ENCODE assay signal across 1 cellular context in the genomic region with DNA sequence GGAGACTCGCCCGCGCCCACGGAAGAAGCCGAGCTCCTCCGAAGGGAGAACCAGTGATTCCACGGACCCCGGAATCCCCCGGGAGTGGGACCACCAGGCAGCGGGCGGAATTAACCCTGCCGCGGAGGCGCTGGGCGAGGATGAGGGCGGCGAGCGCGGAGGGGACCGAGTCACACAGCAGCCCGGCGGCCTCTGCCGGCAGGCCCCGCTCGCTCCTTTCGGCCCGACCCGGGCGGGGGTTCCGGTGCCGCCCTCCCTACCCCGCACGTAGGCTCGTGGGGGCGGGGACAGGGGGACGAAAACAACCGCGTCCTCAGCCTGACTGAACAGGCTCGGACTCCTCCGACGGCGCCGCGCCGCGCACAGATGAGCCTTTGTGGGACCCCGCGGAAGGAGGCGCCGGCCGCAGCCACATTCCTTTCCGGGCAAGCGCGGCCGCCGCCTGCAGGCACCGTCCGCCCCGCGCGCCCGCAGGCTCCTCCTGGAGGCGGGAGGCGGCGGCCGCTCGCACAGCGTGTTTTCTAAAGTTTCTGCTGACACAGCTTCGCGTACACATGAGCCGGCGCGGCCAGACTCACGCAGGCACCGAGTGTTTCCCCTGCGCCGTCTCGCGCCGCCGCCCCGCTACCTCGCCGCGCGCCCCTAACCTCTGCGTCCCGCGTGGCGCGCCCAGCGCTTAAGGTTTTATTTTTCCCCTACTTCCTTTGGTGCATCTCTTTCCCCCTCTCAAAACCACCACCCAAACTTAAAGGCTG.
A peak's percentile ranks its signal among the peaks of the same experiment; 100 is the strongest.
TF ChIP-seq lines count a peak whose summit lies in the region.

No MANE protein-coding gene starts in this region.

TF ChIP-seq in K562, 482 proteins besides CTCF, POLR2A, EP300 and RAD21 (continued from another document and continues in another):
- TF ChIP-seq, protein P1, sequence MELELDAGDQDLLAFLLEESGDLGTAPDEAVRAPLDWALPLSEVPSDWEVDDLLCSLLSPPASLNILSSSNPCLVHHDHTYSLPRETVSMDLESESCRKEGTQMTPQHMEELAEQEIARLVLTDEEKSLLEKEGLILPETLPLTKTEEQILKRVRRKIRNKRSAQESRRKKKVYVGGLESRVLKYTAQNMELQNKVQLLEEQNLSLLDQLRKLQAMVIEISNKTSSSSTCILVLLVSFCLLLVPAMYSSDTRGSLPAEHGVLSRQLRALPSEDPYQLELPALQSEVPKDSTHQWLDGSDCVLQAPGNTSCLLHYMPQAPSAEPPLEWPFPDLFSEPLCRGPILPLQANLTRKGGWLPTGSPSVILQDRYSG (tag; conservative IDR thresholded peaks at IDR 0.05; ENCODE audit: low read depth) = no peak
- TF ChIP-seq KLF6 (CRISPR knock-in tag; IDR thresholded peaks at IDR 0.05; ENCODE audit: borderline replicate concordance) (no peak), ZNF212 (CRISPR knock-in tag; IDR thresholded peaks at IDR 0.05) (peak; percentile 56; the same call in 1 of the 2 replicates), ETS2 (tag; IDR thresholded peaks at IDR 0.05; ENCODE audit: borderline replicate concordance, poor library complexity, severe bottlenecking) (no peak), WHSC1 (IDR thresholded peaks at IDR 0.05; ENCODE audit: low read length) (no peak), GTF2E2 (tag; IDR thresholded peaks at IDR 0.05) (peak; percentile 77), GTF2F1 (IDR thresholded peaks at IDR 0.05; ENCODE audit: low read depth, low read length) (0 out of 2 replicates have a peak, but pooled peaks have one; percentile 23), TRIM24 (IDR thresholded peaks at IDR 0.05) (peak in 1 of 2 experiments; percentile 49; a peak in 1 of 4 replicates), KLF1 (tag; IDR thresholded peaks at IDR 0.05) (peak; percentile 58; the same call in 1 of the 2 replicates), SMAD2 (IDR thresholded peaks at IDR 0.05; ENCODE audit: low read depth, low read length) (no peak), ZNF175 (CRISPR knock-in tag; IDR thresholded peaks at IDR 0.05; ENCODE audit: low read depth) (no peak), TSHZ1 (CRISPR knock-in tag; IDR thresholded peaks at IDR 0.05) (no peak), HNRNPLL (IDR thresholded peaks at IDR 0.05; ENCODE audit: low read depth, low read length, poor library complexity, severe bottlenecking) (peak; percentile 38), PREB (CRISPR knock-in tag; IDR thresholded peaks at IDR 0.05) (no peak), TRIM25 (IDR thresholded peaks at IDR 0.05; ENCODE audit: borderline replicate concordance) (no peak), SMC3 (conservative IDR thresholded peaks at IDR 0.05; ENCODE audit: insufficient read depth, low read depth, low read length) (no peak), FOXJ3 (CRISPR knock-in tag; IDR thresholded peaks at IDR 0.05) (no peak), ZNF277 (CRISPR knock-in tag; IDR thresholded peaks at IDR 0.05; ENCODE audit: borderline replicate concordance) (no peak), POLR2B (IDR thresholded peaks at IDR 0.05; ENCODE audit: low read depth, partially characterized antibody) (peak; percentile 94), BCOR (IDR thresholded peaks at IDR 0.05) (peak; percentile 60; the same call in 1 of the 2 replicates), DMBX1 (CRISPR knock-in tag; IDR thresholded peaks at IDR 0.05; ENCODE audit: borderline replicate concordance) (no peak), RREB1 (CRISPR knock-in tag; IDR thresholded peaks at IDR 0.05) (peak; percentile 44; the same call in 1 of the 2 replicates), CBX1 (IDR thresholded peaks at IDR 0.05; ENCODE audit: low read depth) (peak; percentile 96), SMARCA5 (IDR thresholded peaks at IDR 0.05) (0 out of 2 replicates have a peak, but pooled peaks have one; percentile 60), MIER1 (IDR thresholded peaks at IDR 0.05; ENCODE audit: low read depth) (no peak), GTF2A2 (tag; IDR thresholded peaks at IDR 0.05) (no peak)
- TF ChIP-seq, protein P2, sequence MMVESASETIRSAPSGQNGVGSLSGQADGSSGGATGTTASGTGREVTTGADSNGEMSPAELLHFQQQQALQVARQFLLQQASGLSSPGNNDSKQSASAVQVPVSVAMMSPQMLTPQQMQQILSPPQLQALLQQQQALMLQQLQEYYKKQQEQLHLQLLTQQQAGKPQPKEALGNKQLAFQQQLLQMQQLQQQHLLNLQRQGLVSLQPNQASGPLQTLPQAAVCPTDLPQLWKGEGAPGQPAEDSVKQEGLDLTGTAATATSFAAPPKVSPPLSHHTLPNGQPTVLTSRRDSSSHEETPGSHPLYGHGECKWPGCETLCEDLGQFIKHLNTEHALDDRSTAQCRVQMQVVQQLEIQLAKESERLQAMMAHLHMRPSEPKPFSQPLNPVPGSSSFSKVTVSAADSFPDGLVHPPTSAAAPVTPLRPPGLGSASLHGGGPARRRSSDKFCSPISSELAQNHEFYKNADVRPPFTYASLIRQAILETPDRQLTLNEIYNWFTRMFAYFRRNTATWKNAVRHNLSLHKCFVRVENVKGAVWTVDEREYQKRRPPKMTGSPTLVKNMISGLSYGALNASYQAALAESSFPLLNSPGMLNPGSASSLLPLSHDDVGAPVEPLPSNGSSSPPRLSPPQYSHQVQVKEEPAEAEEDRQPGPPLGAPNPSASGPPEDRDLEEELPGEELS (CRISPR knock-in tag; IDR thresholded peaks at IDR 0.05; ENCODE audit: borderline replicate concordance) = no peak
- TF ChIP-seq, protein P3, sequence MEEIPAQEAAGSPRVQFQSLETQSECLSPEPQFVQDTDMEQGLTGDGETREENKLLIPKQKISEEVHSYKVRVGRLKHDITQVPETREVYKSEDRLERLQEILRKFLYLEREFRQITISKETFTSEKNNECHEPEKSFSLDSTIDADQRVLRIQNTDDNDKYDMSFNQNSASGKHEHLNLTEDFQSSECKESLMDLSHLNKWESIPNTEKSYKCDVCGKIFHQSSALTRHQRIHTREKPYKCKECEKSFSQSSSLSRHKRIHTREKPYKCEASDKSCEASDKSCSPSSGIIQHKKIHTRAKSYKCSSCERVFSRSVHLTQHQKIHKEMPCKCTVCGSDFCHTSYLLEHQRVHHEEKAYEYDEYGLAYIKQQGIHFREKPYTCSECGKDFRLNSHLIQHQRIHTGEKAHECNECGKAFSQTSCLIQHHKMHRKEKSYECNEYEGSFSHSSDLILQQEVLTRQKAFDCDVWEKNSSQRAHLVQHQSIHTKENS (CRISPR knock-in tag; IDR thresholded peaks at IDR 0.05) = no peak
- TF ChIP-seq, protein P4, sequence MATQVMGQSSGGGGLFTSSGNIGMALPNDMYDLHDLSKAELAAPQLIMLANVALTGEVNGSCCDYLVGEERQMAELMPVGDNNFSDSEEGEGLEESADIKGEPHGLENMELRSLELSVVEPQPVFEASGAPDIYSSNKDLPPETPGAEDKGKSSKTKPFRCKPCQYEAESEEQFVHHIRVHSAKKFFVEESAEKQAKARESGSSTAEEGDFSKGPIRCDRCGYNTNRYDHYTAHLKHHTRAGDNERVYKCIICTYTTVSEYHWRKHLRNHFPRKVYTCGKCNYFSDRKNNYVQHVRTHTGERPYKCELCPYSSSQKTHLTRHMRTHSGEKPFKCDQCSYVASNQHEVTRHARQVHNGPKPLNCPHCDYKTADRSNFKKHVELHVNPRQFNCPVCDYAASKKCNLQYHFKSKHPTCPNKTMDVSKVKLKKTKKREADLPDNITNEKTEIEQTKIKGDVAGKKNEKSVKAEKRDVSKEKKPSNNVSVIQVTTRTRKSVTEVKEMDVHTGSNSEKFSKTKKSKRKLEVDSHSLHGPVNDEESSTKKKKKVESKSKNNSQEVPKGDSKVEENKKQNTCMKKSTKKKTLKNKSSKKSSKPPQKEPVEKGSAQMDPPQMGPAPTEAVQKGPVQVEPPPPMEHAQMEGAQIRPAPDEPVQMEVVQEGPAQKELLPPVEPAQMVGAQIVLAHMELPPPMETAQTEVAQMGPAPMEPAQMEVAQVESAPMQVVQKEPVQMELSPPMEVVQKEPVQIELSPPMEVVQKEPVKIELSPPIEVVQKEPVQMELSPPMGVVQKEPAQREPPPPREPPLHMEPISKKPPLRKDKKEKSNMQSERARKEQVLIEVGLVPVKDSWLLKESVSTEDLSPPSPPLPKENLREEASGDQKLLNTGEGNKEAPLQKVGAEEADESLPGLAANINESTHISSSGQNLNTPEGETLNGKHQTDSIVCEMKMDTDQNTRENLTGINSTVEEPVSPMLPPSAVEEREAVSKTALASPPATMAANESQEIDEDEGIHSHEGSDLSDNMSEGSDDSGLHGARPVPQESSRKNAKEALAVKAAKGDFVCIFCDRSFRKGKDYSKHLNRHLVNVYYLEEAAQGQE (CRISPR knock-in tag; IDR thresholded peaks at IDR 0.05; ENCODE audit: low read depth) = 0 out of 2 replicates have a peak, but pooled peaks have one; percentile 59
